ENCODE assay signal across 21 cellular contexts in genomic region chr12:67082221-67082620, GRCh38.
DNase-seq lines count a peak whose midpoint lies in the region; ATAC-seq and TF ChIP-seq lines count a peak whose summit lies in the region.
"Had no signal": no experiment of that assay in that cellular context is flagged by ENCODE, and none has a peak within 500 bp of the region (broad histone marks: within the 10 kb centered on the region; RNA-seq: fewer than 3 reads in every experiment).

No MANE protein-coding gene starts in this region.

- CTCF ChIA-PET in activated naive CD4-positive, alpha-beta T cell treated with anti-CD3 and anti-CD28 coated beads for 36 hours (lab: Charles Lee), result no interaction called here
- CTCF ChIA-PET in mammary epithelial cell (lab: Charles Lee; ENCODE audit: low non-redundant PET), result no interaction called here

- TF ChIP-seq EP300 in neural cell (conservative IDR thresholded peaks at IDR 0.05; ENCODE audit: poor library complexity, severe bottlenecking), result peak; percentile 69

- peaks cover 18% of the 10 kb centered on the region for H3K4me1 ChIP-seq in RWPE2 (ENCODE audit: insufficient read depth, poor library complexity, severe bottlenecking)
- peaks cover 25% of the 10 kb centered on the region for H3K4me1 ChIP-seq in mammary epithelial cell (ENCODE audit: insufficient read depth, low read length)
- H3K4me1 ChIP-seq: BLaER1 had no signal

- no peaks in the 10 kb centered on the region for H3K9me3 Mint-ChIP-seq in activated naive CD4-positive, alpha-beta T cell treated with anti-CD3 and anti-CD28 coated beads for 36 hours
- H3K9me3 Mint-ChIP-seq: CD4-positive, alpha-beta T cell; IgD-negative memory B cell had no signal

- no peak overlapping the region for H3K27ac Mint-ChIP-seq in activated naive CD4-positive, alpha-beta T cell treated with anti-CD3 and anti-CD28 coated beads for 36 hours
- H3K27ac Mint-ChIP-seq: CD4-positive, alpha-beta T cell; IgD-negative memory B cell had no signal

- no peaks in the 10 kb centered on the region for H3K9me2 ChIP-seq in neural cell (ENCODE audit: insufficient read depth, low read length)

- H3K36me3 ChIP-seq in RWPE2 (ENCODE audit: low read depth) (no peaks in the 10 kb centered on the region), mammary epithelial cell (ENCODE audit: insufficient read depth, low read length) (no peaks in the 10 kb centered on the region), neural cell (ENCODE audit: insufficient read depth, low read length) (no peaks in the 10 kb centered on the region)
- H3K36me3 ChIP-seq: BLaER1 had no signal

- H4K20me1 ChIP-seq in mammary epithelial cell (ENCODE audit: insufficient read depth, low read length) (no peaks in the 10 kb centered on the region), neural cell (ENCODE audit: insufficient read depth) (no peaks in the 10 kb centered on the region)
- H4K20me1 ChIP-seq: BLaER1 had no signal

- no peak for TF ChIP-seq RAD21 in neural cell (conservative IDR thresholded peaks at IDR 0.05)

- TF ChIP-seq CTCF in RWPE2 (IDR thresholded peaks at IDR 0.05; ENCODE audit: poor library complexity, severe bottlenecking) (no peak), mammary epithelial cell (conservative IDR thresholded peaks at IDR 0.05 in 1 of 2, IDR thresholded peaks at IDR 0.05 in 1 of 2; ENCODE audit: extremely low read depth in 1 of 2, insufficient read depth in 1 of 2, low read depth in 1 of 2, low read length in 2 of 2) (no peak), neural cell (IDR thresholded peaks at IDR 0.05; ENCODE audit: poor library complexity, severe bottlenecking) (no peak)

- intact Hi-C loops in activated naive CD4-positive, alpha-beta T cell treated with anti-CD3 and anti-CD28 coated beads for 36 hours (cut with micrococcal nuclease), result no loop called here
- intact Hi-C loops in mammary epithelial cell (cut with micrococcal nuclease), result no loop called here

- H3K4me1 Mint-ChIP-seq in activated naive CD4-positive, alpha-beta T cell treated with anti-CD3 and anti-CD28 coated beads for 36 hours (ENCODE audit: low read depth), result peaks cover 22% of the 10 kb centered on the region
- H3K4me1 Mint-ChIP-seq: IgD-negative memory B cell had no signal

- H3K27ac ChIP-seq in RWPE2 (ENCODE audit: poor library complexity, severe bottlenecking) (peak overlapping the region; percentile 31), mammary epithelial cell (ENCODE audit: insufficient read depth, low read depth, low read length) (peak overlapping the region; percentile 77), neural cell (ENCODE audit: low read length) (no peak overlapping the region)
- H3K27ac ChIP-seq: BLaER1, PC-9 had no signal

- H3K4me2 ChIP-seq in mammary epithelial cell (ENCODE audit: insufficient read depth, low read depth, low read length) (peak overlapping the region; percentile 73), neural cell (ENCODE audit: low read length) (no peak overlapping the region)
- H3K4me2 ChIP-seq: BLaER1, PC-9 had no signal

- no peaks in the 10 kb centered on the region for H3K36me3 Mint-ChIP-seq in activated naive CD4-positive, alpha-beta T cell treated with anti-CD3 and anti-CD28 coated beads for 36 hours (ENCODE audit: low read depth)
- H3K36me3 Mint-ChIP-seq: IgD-negative memory B cell had no signal

- H3K9me3 ChIP-seq in RWPE2 (ENCODE audit: severe bottlenecking) (no peaks in the 10 kb centered on the region), mammary epithelial cell (replicated peaks; ENCODE audit: insufficient read depth, low read length) (no peaks in the 10 kb centered on the region), neural cell (ENCODE audit: low read length) (no peaks in the 10 kb centered on the region)
- H3K9me3 ChIP-seq: BLaER1 had no signal

- H3K4me3 Mint-ChIP-seq in activated naive CD4-positive, alpha-beta T cell treated with anti-CD3 and anti-CD28 coated beads for 36 hours, result no peak overlapping the region
- H3K4me3 Mint-ChIP-seq: CD4-positive, alpha-beta T cell; IgD-negative memory B cell had no signal

- no peaks in the 10 kb centered on the region for H3F3A ChIP-seq in neural cell (ENCODE audit: insufficient read depth, low read length, poor library complexity, severe bottlenecking)

- H2AFZ ChIP-seq in mammary epithelial cell (ENCODE audit: low read depth, low read length), result no peak overlapping the region
- H2AFZ ChIP-seq in neural cell (ENCODE audit: low read depth, low read length), result no peak overlapping the region
- H2AFZ ChIP-seq: PC-9 had no signal

- no TSS peak for BruUV-seq in mammary epithelial cell (replicated peaks; lab: Mats Ljungman, UMichigan)

- no peaks in the 10 kb centered on the region for H3K79me2 ChIP-seq in mammary epithelial cell (ENCODE audit: insufficient read depth, low read length)
- no peaks in the 10 kb centered on the region for H3K79me2 ChIP-seq in neural cell (replicated peaks; ENCODE audit: insufficient read depth, low read length)

- peak; percentile 7 for DNase-seq in activated naive CD4-positive, alpha-beta T cell treated with anti-CD3 and anti-CD28 coated beads for 36 hours
- DNase-seq in activated naive CD4-positive, alpha-beta T cell treated with Interleukin-2 at 50 U/mL for 16 hours, result no peak
- DNase-seq in RWPE2 (ENCODE audit: low spot score), result no peak
- DNase-seq in mammary epithelial cell, result peak; percentile 90
- no peak for DNase-seq in SW480 (ENCODE audit: low spot score)
- DNase-seq in ACHN, result no peak
- DNase-seq: CD4-positive, alpha-beta T cell; COR-L47; DMS79; MV-4-11; NCI-H1105 treated with DMSO at 0.1 percent for 48 hours; NCI-H1694 treated with DMSO at 0.1 percent for 48 hours; NCI-H2081 treated with DMSO at 0.1 percent for 48 hours; NCI-H446 treated with DMSO at 0.1 percent for 48 hours; NCI-H69; PC-9; RPMI8226; SIG-M5 had no signal

- H3K27me3 Mint-ChIP-seq in activated naive CD4-positive, alpha-beta T cell treated with anti-CD3 and anti-CD28 coated beads for 36 hours (ENCODE audit: low read depth), result peaks cover 9% of the 10 kb centered on the region

- dilution Hi-C loops in mammary epithelial cell (cut with HindIII; ENCODE audit: low sequenced_read_pairs), result no loop called here

- no peaks in the 10 kb centered on the region for H3K27me3 ChIP-seq in RWPE2 (ENCODE audit: insufficient read depth, poor library complexity, severe bottlenecking)
- H3K27me3 ChIP-seq in mammary epithelial cell (ENCODE audit: insufficient read depth, low read length), result no peaks in the 10 kb centered on the region
- H3K27me3 ChIP-seq in neural cell (ENCODE audit: insufficient read depth, low read depth, low read length), result no peaks in the 10 kb centered on the region
- H3K27me3 ChIP-seq: BLaER1 had no signal

- H3K9ac ChIP-seq in mammary epithelial cell (ENCODE audit: insufficient read depth, low read length) (no peak overlapping the region), neural cell (ENCODE audit: low read length) (no peak overlapping the region)
- H3K9ac ChIP-seq: BLaER1 had no signal

- H3K4me3 ChIP-seq in RWPE2 (ENCODE audit: severe bottlenecking) (no peak overlapping the region), mammary epithelial cell (replicated peaks in 1 of 3; ENCODE audit: insufficient read depth in 1 of 3, low read depth in 2 of 3, low read length in 3 of 3) (no peak overlapping the region), neural cell (ENCODE audit: low read length) (no peak overlapping the region)
- H3K4me3 ChIP-seq: BLaER1, PC-9 had no signal

- ATAC-seq in RWPE2 (ENCODE audit: low read depth), result peak; percentile 88

- in situ Hi-C loops in mammary epithelial cell (cut with MboI; ENCODE audit: low sequenced_read_pairs in 2 of 2), result no loop called here
- in situ Hi-C loops in ACHN (cut with HindIII; ENCODE audit: low pct_ligation_motif_present, low pct_unique_long_range_greater_than_20kb, low sequenced_read_pairs), result no loop called here

- WGBS in mammary epithelial cell (ENCODE audit: low coverage, missing lambda C conversion rate), result 0% methylated on average over 1 of the region's 1 CpG

TF ChIP-seq in neural cell, 6 proteins besides CTCF, POLR2A, EP300 and RAD21:
- no peak for TF ChIP-seq TAF1 (IDR thresholded peaks at IDR 0.05; ENCODE audit: low read depth)
- TF ChIP-seq SMC3 (conservative IDR thresholded peaks at IDR 0.05; ENCODE audit: poor library complexity), result no peak
- TF ChIP-seq POLR2AphosphoS5 (IDR thresholded peaks at IDR 0.05), result peak; percentile 38
TF ChIP-seq in neural cell: peak in this region for 1.

Comparison
In these comparisons a context has a peak if more than half of its experiments do, and no peak if none do; other contexts are left out.
1. DNase-seq: peak in activated naive CD4-positive, alpha-beta T cell treated with anti-CD3 and anti-CD28 coated beads for 36 hours (single experiment) and mammary epithelial cell (single experiment); none in activated naive CD4-positive, alpha-beta T cell treated with Interleukin-2 at 50 U/mL for 16 hours (single experiment), RWPE2 (single experiment), SW480 (single experiment) and ACHN (single experiment).